Comparison of ENCODE assay signal across 14 cellular contexts in genomic region chr1:39952359-39953110, GRCh38. TPM values are rescaled to one million over a fixed set of nuclear protein-coding genes. Genes with fewer than 3 reads are reported as not detected.
A peak's percentile ranks its signal among the peaks of the same experiment; 100 is the strongest.
DNase-seq lines count a peak whose midpoint lies in the region; TF ChIP-seq lines count a peak whose summit lies in the region.
"Had no signal": no experiment of that assay in that cellular context is flagged by ENCODE, and none has a peak within 500 bp of the region (broad histone marks: within the 10 kb centered on the region; RNA-seq: fewer than 3 reads in every experiment).

No MANE protein-coding gene starts in this region.

- no peak overlapping the region for H3K4me2 ChIP-seq in H9 (ENCODE audit: insufficient read depth, insufficient read length, low read length)

- H2BK20ac ChIP-seq in H9 (ENCODE audit: low read depth, low read length, poor library complexity, severe bottlenecking): no peak overlapping the region

- H3K9me3 ChIP-seq in breast epithelium (no peaks in the 10 kb centered on the region), tibial nerve (no peaks in the 10 kb centered on the region), H9 (ENCODE audit: control insufficient read depth, low read depth, low read length) (no peaks in the 10 kb centered on the region)

- H3K4me3 Mint-ChIP-seq in MCF 10A (ENCODE audit: unreplicated experiment) (no peak overlapping the region), chondrocyte (ENCODE audit: unreplicated experiment) (no peak overlapping the region), H9 (no peak overlapping the region)

- no peak overlapping the region for H2BK15ac ChIP-seq in H9 (ENCODE audit: low read depth, low read length)

- H3K9me3 Mint-ChIP-seq in MCF 10A (ENCODE audit: unreplicated experiment) (no peaks in the 10 kb centered on the region), chondrocyte (ENCODE audit: low read depth) (no peaks in the 10 kb centered on the region), H9 (peaks cover 3 to 6% of the 10 kb centered on the region in 2 experiments; a peak in 1 of 5 replicates)
- H3K9me3 Mint-ChIP-seq: memory B cell had no signal

- H3K27ac ChIP-seq in breast epithelium (peak overlapping the region; percentile 69 to 71), tibial nerve (peak overlapping the region; percentile 60 to 85 (median 74)), brain microvascular endothelial cell (no peak overlapping the region), H9 (ENCODE audit: insufficient read length, low read depth, low read length) (no peak overlapping the region)

- no peak overlapping the region for H3K4ac ChIP-seq in H9 (ENCODE audit: low read depth, low read length)

- in situ Hi-C loops in brain microvascular endothelial cell (cut with HindIII; ENCODE audit: low pct_ligation_motif_present, low sequenced_read_pairs): no loop called here

- no peaks in the 10 kb centered on the region for H3K79me1 ChIP-seq in H9 (ENCODE audit: insufficient read depth, low read depth, low read length, poor library complexity, severe bottlenecking)

- H3K79me2 ChIP-seq in H9 (ENCODE audit: insufficient read depth, low read length): no peaks in the 10 kb centered on the region; the same call in 1 of the 2 replicates

- TF ChIP-seq POLR2A in breast epithelium (IDR thresholded peaks at IDR 0.05): no peak
- TF ChIP-seq POLR2A in tibial nerve (IDR thresholded peaks at IDR 0.05): no peak

- intact Hi-C loops in breast epithelium (cut with DNase I; ENCODE audit: low total_unique reads) (no loop called here), MCF 10A (cut with micrococcal nuclease) (no loop called here)

- TF ChIP-seq CTCF in breast epithelium (IDR thresholded peaks at IDR 0.05) (no peak), MCF 10A (IDR thresholded peaks at IDR 0.05; ENCODE audit: unreplicated experiment) (no peak), chondrocyte (IDR thresholded peaks at IDR 0.05) (no peak), tibial nerve (IDR thresholded peaks at IDR 0.05) (no peak), brain microvascular endothelial cell (IDR thresholded peaks at IDR 0.05; ENCODE audit: low read depth, low read length, missing control alignments) (no peak), H9 (conservative IDR thresholded peaks at IDR 0.05) (no peak)

- no peak overlapping the region for H2AFZ ChIP-seq in H9 (ENCODE audit: low read length)

- H4K8ac ChIP-seq in H9 (replicated peaks; ENCODE audit: insufficient read length, low read depth, low read length): no peak overlapping the region

- peak in 1 of 2 donors; percentile 48 for TF ChIP-seq EP300 in tibial nerve (IDR thresholded peaks at IDR 0.05)

- no peak overlapping the region for H2BK120ac ChIP-seq in H9 (ENCODE audit: low read depth, low read length, poor library complexity, severe bottlenecking)

- H2BK5ac ChIP-seq in H9 (ENCODE audit: insufficient read length, low read length): no peak overlapping the region

- peaks cover 11% of the 10 kb centered on the region for H3K23me2 ChIP-seq in H9 (ENCODE audit: insufficient read length, low read depth, low read length, poor library complexity, severe bottlenecking)

- H3K23ac ChIP-seq in H9 (ENCODE audit: insufficient read length, low read depth, low read length): no peak overlapping the region

- H4K20me1 ChIP-seq in H9 (ENCODE audit: control insufficient read depth, insufficient read depth, insufficient read length): no peaks in the 10 kb centered on the region

- H2AK5ac ChIP-seq in H9 (ENCODE audit: insufficient read length, low read length): no peak overlapping the region

- H3K4me3 ChIP-seq in breast epithelium (no peak overlapping the region), tibial nerve (no peak overlapping the region), brain microvascular endothelial cell (ENCODE audit: low read depth, low read length) (no peak overlapping the region)

- no peak overlapping the region for H2BK12ac ChIP-seq in H9 (ENCODE audit: insufficient read length, low read depth, low read length)

- H3T11ph ChIP-seq in H9 (ENCODE audit: low read length): no peak overlapping the region

- H3K36me3 Mint-ChIP-seq in MCF 10A (ENCODE audit: insufficient read depth, unreplicated experiment) (peaks cover 18% of the 10 kb centered on the region), chondrocyte (ENCODE audit: low read depth) (no peaks in the 10 kb centered on the region), H9 (ENCODE audit: insufficient read depth in 1 of 3, low read depth in 3 of 3) (peaks cover 2 to 10% (median 8%) of the 10 kb centered on the region in 3 experiments; a peak in 5 of 7 replicates)

- no peak overlapping the region for H3K18ac ChIP-seq in H9 (ENCODE audit: insufficient read length, low read depth, low read length)

- DNase-seq in breast epithelium (ENCODE audit: low spot score in 2 of 2) (peak in 1 of 2 donors; percentile 70), MCF 10A (ENCODE audit: unreplicated experiment) (no peak), chondrocyte (ENCODE audit: low spot score) (no peak), midbrain (lab: John Stamatoyannopoulos, UW) (peak; percentile 80), tibial nerve (ENCODE audit: low spot score in 2 of 2) (no peak), brain microvascular endothelial cell (no peak), H9 (no peak)
- no peak for DNase-seq in effector CD4-positive, alpha-beta T cell
- DNase-seq: activated CD8-positive, alpha-beta memory T cell treated with anti-CD3 and anti-CD28 coated beads for 24 hours; activated naive CD4-positive, alpha-beta T cell treated with anti-CD3 and anti-CD28 coated beads, Interleukin-2, amount 50 U/mL, for 16 hours; DMS79 treated with DMSO at 0.1 percent for 48 hours; GOT3; NCI-H146 had no signal

- POLR2A ChIA-PET in MCF 10A (lab: Yijun Ruan, JAX): interaction anchor here (0.7 to 1.9 kb wide), 5 partner anchors 7 to 25 kb away, joined by 3 to 11 read pairs (median 4); no protein-coding TSS in a partner anchor

- H3K27me3 ChIP-seq in breast epithelium (no peaks in the 10 kb centered on the region), tibial nerve (no peaks in the 10 kb centered on the region), brain microvascular endothelial cell (replicated peaks) (no peaks in the 10 kb centered on the region), H9 (ENCODE audit: insufficient read depth, low read length) (no peaks in the 10 kb centered on the region; the same call in 1 of the 2 replicates)

- H3K4me1 Mint-ChIP-seq in MCF 10A (ENCODE audit: insufficient read depth, unreplicated experiment): peaks cover 11% of the 10 kb centered on the region
- H3K4me1 Mint-ChIP-seq in chondrocyte (ENCODE audit: low read depth): peaks cover 29% of the 10 kb centered on the region
- peaks cover 23 to 27% of the 10 kb centered on the region in 2 experiments for H3K4me1 Mint-ChIP-seq in H9

- H3K27me3 Mint-ChIP-seq in MCF 10A (ENCODE audit: insufficient read depth, unreplicated experiment) (no peaks in the 10 kb centered on the region), chondrocyte (ENCODE audit: low read depth) (no peaks in the 10 kb centered on the region), H9 (ENCODE audit: low read depth) (peaks cover 45% of the 10 kb centered on the region)
- H3K27me3 Mint-ChIP-seq: memory B cell had no signal

- no peak overlapping the region for H3K14ac ChIP-seq in H9 (ENCODE audit: insufficient read depth, low read length)

- WGBS in tibial nerve, 2 donors: 31 to 32% methylated on average over 8 of the region's 8 CpGs
- WGBS in H9 (ENCODE audit: extremely low coverage, insufficient read length, low lambda C conversion rate): no CpG with 5 or more reads among the region's 8 CpGs

- H3K36me3 ChIP-seq in breast epithelium (no peaks in the 10 kb centered on the region), tibial nerve (no peaks in the 10 kb centered on the region), brain microvascular endothelial cell (replicated peaks) (no peaks in the 10 kb centered on the region)

- H4K91ac ChIP-seq in H9 (ENCODE audit: insufficient read length, low read depth, low read length): no peak overlapping the region

- no peak overlapping the region for H4K5ac ChIP-seq in H9 (ENCODE audit: insufficient read length, low read depth, low read length)

- H3K27ac Mint-ChIP-seq in MCF 10A (ENCODE audit: low read depth, unreplicated experiment): no peak overlapping the region
- peak overlapping the region; percentile 4 for H3K27ac Mint-ChIP-seq in chondrocyte (ENCODE audit: unreplicated experiment)
- no peak overlapping the region for H3K27ac Mint-ChIP-seq in H9
- H3K27ac Mint-ChIP-seq: memory B cell had no signal

- H3K4me1 ChIP-seq in breast epithelium: peaks cover 0 to 4% of the 10 kb centered on the region in 2 donors
- H3K4me1 ChIP-seq in tibial nerve: peaks cover 0 to 50% (median 37%) of the 10 kb centered on the region in 4 donors
- peaks cover 2% of the 10 kb centered on the region; the same call in 1 of the 2 replicates for H3K4me1 ChIP-seq in H9 (ENCODE audit: insufficient read depth, low read length)

- BruUV-seq in MCF 10A (replicated peaks; lab: Mats Ljungman, UMichigan): no TSS peak

- CTCF ChIA-PET in MCF 10A (lab: Yijun Ruan, JAX): interaction anchor here (0.6 to 2.4 kb wide), 3 partner anchors 21 to 1733 kb away, joined by 3 to 6 read pairs (median 3); no protein-coding TSS in a partner anchor

- no peak overlapping the region for H3K9ac ChIP-seq in H9 (ENCODE audit: extremely low read depth, insufficient read length, low read length)

- H3K56ac ChIP-seq in H9 (ENCODE audit: insufficient read length, low read depth, low read length): no peak overlapping the region

RNA-seq across cellular contexts. Expression of gene MFSD2A, which starts 2.4 kb away (rescaled TPM):
- total RNA-seq in breast epithelium: 10 to 100 TPM in 1 of 3 donors, 1 to 10 TPM in 2; 3.0 to 61.5 (median 7.9) TPM
- total RNA-seq in MCF 10A (2022): 49.1 and 52.9 TPM in 2 replicates
- total RNA-seq in chondrocyte: 1.4 to 2.5 TPM (median 1.8 TPM) in 3 replicates
- 10 to 100 TPM in 3 of 4 donors, 1 to 10 TPM in 1; 6.0 to 24.3 (median 18.1) TPM for total RNA-seq in tibial nerve
- 18.2 and 19.9 TPM in 2 replicates for total RNA-seq in H9 (2021)

RNA-seq across cellular contexts. Expression of gene MYCL, which starts 50.8 kb away (rescaled TPM):
- 1 to 10 TPM in 1 of 3 donors, under 1 TPM in 2; 0.32 to 5.3 (median 0.98) TPM for total RNA-seq in breast epithelium
- 0.63 and 1.1 TPM in 2 replicates for total RNA-seq in MCF 10A (2022)
- 0.29 to 0.62 TPM (median 0.47 TPM) in 3 replicates for total RNA-seq in chondrocyte
- total RNA-seq in tibial nerve: 1 to 10 TPM in 1 of 4 donors, under 1 TPM in 3; 0.30 to 1.8 (median 0.86) TPM
- 17.6 and 18.4 TPM in 2 replicates for total RNA-seq in H9 (2021)

Comparison
In these comparisons a context has a peak if more than half of its experiments do, and no peak if none do; other contexts are left out.
1. H3K27ac ChIP-seq: peak in breast epithelium (2 of 2) and tibial nerve (4 of 4); none in brain microvascular endothelial cell (single experiment) and H9 (single experiment).